1 cellular context compared by ENCODE assay signal in genomic region chr17:73901661-73902415, GRCh38.
TF ChIP-seq lines count a peak whose summit lies in the region.

No MANE protein-coding gene starts in this region.

TF ChIP-seq in SK-N-SH treated with all-trans-retinoic acid at 6 μM for 48 hours, 23 proteins besides CTCF, POLR2A, EP300 and RAD21 (continued from another document):
- TF ChIP-seq POU6F1 (CRISPR knock-in tag; IDR thresholded peaks at IDR 0.05; ENCODE audit: borderline replicate concordance, low read depth), result no peak
- TF ChIP-seq RARB (CRISPR knock-in tag; IDR thresholded peaks at IDR 0.05), result no peak
